8 cellular contexts compared by ENCODE assay signal in the genomic region with DNA sequence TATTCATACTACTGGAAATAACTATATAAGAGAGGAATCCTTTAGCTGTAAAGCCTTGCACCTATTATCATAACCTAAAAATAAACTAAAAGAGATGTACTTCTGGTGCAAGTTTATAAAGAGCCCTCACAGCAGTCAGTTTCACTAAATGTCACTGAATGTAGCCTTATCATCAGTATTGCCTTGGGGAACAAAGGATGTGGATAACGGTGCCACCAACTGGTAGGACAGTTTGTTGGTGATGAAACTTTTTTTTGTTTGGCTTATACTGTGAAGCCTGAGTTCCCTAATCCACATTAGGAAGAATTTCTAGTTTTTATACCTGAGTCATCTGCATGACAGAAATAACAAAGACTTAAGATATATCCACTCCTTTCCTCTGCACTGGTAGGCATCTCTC.
A peak's percentile ranks its signal among the peaks of the same experiment; 100 is the strongest.
DNase-seq lines count a peak whose midpoint lies in the region; ATAC-seq, FAIRE-seq and TF ChIP-seq lines count a peak whose summit lies in the region.

No MANE protein-coding gene starts in this region.

- BruUV-seq in HepG2 (replicated peaks; lab: Mats Ljungman, UMichigan), result no TSS peak

- H3K4me1 ChIP-seq in HepG2 (ENCODE audit: insufficient read depth, low read length), result no peaks in the 10 kb centered on the region
- no peaks in the 10 kb centered on the region for H3K4me1 ChIP-seq in gastroesophageal sphincter
- H3K4me1 ChIP-seq in CD4-positive, alpha-beta memory T cell (ENCODE audit: insufficient read depth, low read length), result no peaks in the 10 kb centered on the region

- H3K9ac ChIP-seq in HepG2 (ENCODE audit: insufficient read depth, low read depth, low read length), result no peak overlapping the region

- TF ChIP-seq EP300 in HepG2 (IDR thresholded peaks at IDR 0.05; ENCODE audit: low read depth in 2 of 2, low read length in 2 of 2), result no peak
- no peak for TF ChIP-seq EP300 in HepG2 (CRISPR knock-in tag; IDR thresholded peaks at IDR 0.05; ENCODE audit: borderline replicate concordance)
- TF ChIP-seq EP300 in gastroesophageal sphincter (IDR thresholded peaks at IDR 0.05), result no peak

- no peaks in the 10 kb centered on the region for H3K4me1 Mint-ChIP-seq in CD4-positive, alpha-beta memory T cell

- 0 out of 3 replicates have a peak, but pooled peaks have one; percentile 40 for ATAC-seq in HepG2
- no peak for ATAC-seq in gastroesophageal sphincter
- ATAC-seq in HG02938 (IDR thresholded peaks at IDR 0.05; ENCODE audit: unreplicated experiment), result no peak

- H3K36me3 ChIP-seq in HepG2 (replicated peaks in 1 of 2; ENCODE audit: control insufficient read depth in 1 of 2, insufficient read depth in 2 of 2, low read length in 2 of 2) (no peaks in the 10 kb centered on the region), gastroesophageal sphincter (no peaks in the 10 kb centered on the region)
- H3K36me3 ChIP-seq in CD4-positive, alpha-beta memory T cell (ENCODE audit: insufficient read depth, low read length), result no peaks in the 10 kb centered on the region

- 0% methylated on average over 1 of the region's 1 CpG for WGBS in HepG2 (ENCODE audit: low lambda C conversion rate)
- 33% methylated on average over 1 of the region's 1 CpG for WGBS in gastroesophageal sphincter (ENCODE audit: low coverage in 1 of 2), 2 donors

- TF ChIP-seq RAD21 in HepG2 (CRISPR knock-in tag; IDR thresholded peaks at IDR 0.05), result no peak

- TF ChIP-seq CTCF in GM12865 (IDR thresholded peaks at IDR 0.05; ENCODE audit: insufficient read depth, low read depth, low read length, missing control alignments) (peak; percentile 32), VCaP (conservative IDR thresholded peaks at IDR 0.05) (peak; percentile 34; the same call in 1 of the 2 replicates), HepG2 (CRISPR knock-in tag; IDR thresholded peaks at IDR 0.05) (peak; percentile 35; the same call in 1 of the 2 replicates), gastroesophageal sphincter (IDR thresholded peaks at IDR 0.05) (peak in 1 of 4 experiments; percentile 33)

- intact Hi-C loops in HepG2 (cut with micrococcal nuclease; ENCODE audit: unreplicated experiment), result no loop called here
- intact Hi-C loops in CD4-positive, alpha-beta memory T cell (cut with micrococcal nuclease), result no loop called here

- peaks cover 0 to 5% of the 10 kb centered on the region in 2 donors for H3K27me3 Mint-ChIP-seq in CD4-positive, alpha-beta memory T cell

- no peaks in the 10 kb centered on the region for H3K9me3 ChIP-seq in HepG2 (ENCODE audit: low read length)
- no peaks in the 10 kb centered on the region for H3K9me3 ChIP-seq in gastroesophageal sphincter
- no peaks in the 10 kb centered on the region for H3K9me3 ChIP-seq in CD4-positive, alpha-beta memory T cell (ENCODE audit: control insufficient read depth in 1 of 2, low read length in 2 of 2)

- H4K20me1 ChIP-seq in HepG2 (ENCODE audit: insufficient read depth, low read length), result no peaks in the 10 kb centered on the region

- H3K27ac Mint-ChIP-seq in CD4-positive, alpha-beta memory T cell, result no peak overlapping the region

- no peak for TF ChIP-seq POLR2A in HepG2 (IDR thresholded peaks at IDR 0.05; ENCODE audit: insufficient read depth in 1 of 2, low read depth in 2 of 2, low read length in 2 of 2)
- no peak for TF ChIP-seq POLR2A in gastroesophageal sphincter (IDR thresholded peaks at IDR 0.05)

- no peak for FAIRE-seq in HepG2 (lab: Jason Lieb, UNC)

- H3K4me2 ChIP-seq in HepG2 (ENCODE audit: low read depth, low read length), result no peak overlapping the region

- H3K27ac ChIP-seq in VCaP (no peak overlapping the region), HepG2 (ENCODE audit: extremely low read length, insufficient read depth, low read length) (no peak overlapping the region), gastroesophageal sphincter (no peak overlapping the region), substantia nigra (ENCODE audit: low read depth, low read length, poor library complexity, severe bottlenecking) (no peak overlapping the region)
- H3K27ac ChIP-seq in CD4-positive, alpha-beta memory T cell (ENCODE audit: low read depth, low read length), result no peak overlapping the region

- CTCF ChIA-PET in HepG2 (lab: Yijun Ruan, JAX; ENCODE audit: low intra/inter-chr PET ratio, low total read pairs), result no interaction called here
- CTCF ChIA-PET in CD4-positive, alpha-beta memory T cell (lab: Charles Lee; ENCODE audit: partially characterized antibody), result no interaction called here

- H3K9me3 Mint-ChIP-seq in CD4-positive, alpha-beta memory T cell, result peaks cover 0 to 2% (median 0%) of the 10 kb centered on the region in 8 donors

- H3K79me2 ChIP-seq in HepG2 (ENCODE audit: insufficient read depth, low read length), result no peaks in the 10 kb centered on the region

- in situ Hi-C loops in HepG2 (cut with HindIII; ENCODE audit: extremely low pct_ligation_motif_present, low pct_unique_long_range_greater_than_20kb), result loop anchor here (25.0 kb wide), 2 partner anchors 986 to 1411 kb away; no protein-coding TSS in a partner anchor

- DNase-seq in GM12865 (ENCODE audit: low read depth) (peak; percentile 24), HT1080 (ENCODE audit: low read depth) (peak; percentile 49), HepG2 (ENCODE audit: low spot score) (no peak), substantia nigra (lab: John Stamatoyannopoulos, UW) (no peak)
- DNase-seq in CD4-positive, alpha-beta memory T cell, result no peak

- peaks cover 0 to 2% of the 10 kb centered on the region in 2 experiments; a peak in 2 of 5 replicates for H3K27me3 ChIP-seq in HepG2 (ENCODE audit: control insufficient read depth in 1 of 2, insufficient read depth in 2 of 2, low read length in 2 of 2)
- H3K27me3 ChIP-seq in gastroesophageal sphincter, result no peaks in the 10 kb centered on the region
- no peaks in the 10 kb centered on the region for H3K27me3 ChIP-seq in CD4-positive, alpha-beta memory T cell (ENCODE audit: insufficient read depth, low read length)

- no peak overlapping the region for H2AFZ ChIP-seq in HepG2 (ENCODE audit: low read length)

- H3K36me3 Mint-ChIP-seq in CD4-positive, alpha-beta memory T cell, result no peaks in the 10 kb centered on the region

- POLR2A ChIA-PET in HepG2 (lab: Yijun Ruan, JAX), result no interaction called here
- POLR2A ChIA-PET in CD4-positive, alpha-beta memory T cell (lab: Charles Lee; ENCODE audit: partially characterized antibody), result no interaction called here

- H3K4me3 ChIP-seq in GM12865 (ENCODE audit: low read depth, low read length), result no peak overlapping the region
- H3K4me3 ChIP-seq in HepG2 (replicated peaks in 1 of 3; ENCODE audit: insufficient read depth in 1 of 3, low read depth in 2 of 3, low read length in 3 of 3), result no peak overlapping the region
- no peak overlapping the region for H3K4me3 ChIP-seq in gastroesophageal sphincter
- H3K4me3 ChIP-seq in CD4-positive, alpha-beta memory T cell (ENCODE audit: low read length in 2 of 2), result no peak overlapping the region

- no peak overlapping the region for H3K4me3 Mint-ChIP-seq in CD4-positive, alpha-beta memory T cell

TF ChIP-seq in HepG2, 621 proteins besides CTCF, POLR2A, EP300 and RAD21:
- no peak for TF ChIP-seq NPAS2 (CRISPR knock-in tag; IDR thresholded peaks at IDR 0.05; ENCODE audit: borderline replicate concordance)
- no peak for TF ChIP-seq ZBTB25 (CRISPR knock-in tag; IDR thresholded peaks at IDR 0.05)
- peak; percentile 52 for TF ChIP-seq STAG1 (CRISPR knock-in tag; IDR thresholded peaks at IDR 0.05)

Comparison
In these comparisons a context has a peak if more than half of its experiments do, and no peak if none do; other contexts are left out.
1. DNase-seq: peak in GM12865 (single experiment) and HT1080 (single experiment); none in HepG2 (single experiment), substantia nigra (0 of 49) and CD4-positive, alpha-beta memory T cell (0 of 5).